In genomic region chr10:102919992-102920736, GRCh38 we compare ENCODE assay signal across 9 cellular contexts. TPM values are rescaled to one million over a fixed set of nuclear protein-coding genes. Genes with fewer than 3 reads are reported as not detected.
A peak's percentile ranks its signal among the peaks of the same experiment; 100 is the strongest.
DNase-seq lines count a peak whose midpoint lies in the region; ATAC-seq and TF ChIP-seq lines count a peak whose summit lies in the region.
"Had no signal": no experiment of that assay in that cellular context is flagged by ENCODE, and none has a peak within 500 bp of the region (broad histone marks: within the 10 kb centered on the region; RNA-seq: fewer than 3 reads in every experiment).

No MANE protein-coding gene starts in this region.

- peaks cover 19% of the 10 kb centered on the region for H3K4me1 ChIP-seq in A673 (ENCODE audit: insufficient read depth, low read length, poor library complexity, severe bottlenecking)
- H3K4me1 ChIP-seq in mucosa of rectum (ENCODE audit: control insufficient read depth in 2 of 2, insufficient read depth in 2 of 2, low read length in 2 of 2), result peaks cover 23 to 37% of the 10 kb centered on the region in 2 donors

- H3K4me3 ChIP-seq in A673 (ENCODE audit: low read depth, low read length, poor library complexity, severe bottlenecking) (peak overlapping the region; percentile 6), HFF-Myc (replicated peaks; ENCODE audit: low read depth, low read length) (peak overlapping the region; percentile 73), cardiac fibroblast (replicated peaks in 1 of 2; ENCODE audit: low read depth in 2 of 2, low read length in 2 of 2) (peak overlapping the region; percentile 89 to 99), mucosa of rectum (ENCODE audit: low read length in 2 of 2) (peak overlapping the region; percentile 91 to 97), WERI-Rb-1 (ENCODE audit: low read depth, low read length) (no peak overlapping the region)

- H3K9ac ChIP-seq in mucosa of rectum (ENCODE audit: low read depth in 1 of 2, low read length in 2 of 2), result peak overlapping the region in 1 of 2 donors; percentile 86

- H3K9me3 ChIP-seq in A673 (ENCODE audit: low read depth, low read length, poor library complexity, severe bottlenecking) (no peaks in the 10 kb centered on the region), mucosa of rectum (ENCODE audit: control insufficient read depth in 2 of 2, low read length in 2 of 2) (no peaks in the 10 kb centered on the region), WERI-Rb-1 (ENCODE audit: severe bottlenecking) (no peaks in the 10 kb centered on the region)

- no peak overlapping the region for H3K27ac ChIP-seq in A673 (ENCODE audit: low read depth, low read length, poor library complexity, severe bottlenecking)
- peak overlapping the region in 1 of 2 donors; percentile 4 for H3K27ac ChIP-seq in mucosa of rectum (ENCODE audit: low read depth in 2 of 2, low read length in 2 of 2)
- H3K27ac ChIP-seq in WERI-Rb-1, result no peak overlapping the region

- no peak for ATAC-seq in HG03442 (IDR thresholded peaks at IDR 0.05; ENCODE audit: unreplicated experiment)
- ATAC-seq in HG02938 (IDR thresholded peaks at IDR 0.05; ENCODE audit: unreplicated experiment), result no peak

- H3K36me3 ChIP-seq in A673 (ENCODE audit: insufficient read depth, low read length, poor library complexity, severe bottlenecking) (no peaks in the 10 kb centered on the region), mucosa of rectum (ENCODE audit: control insufficient read depth in 2 of 2, insufficient read depth in 2 of 2, low read length in 2 of 2) (peaks cover 0 to 2% of the 10 kb centered on the region in 2 donors), WERI-Rb-1 (no peaks in the 10 kb centered on the region)

- TF ChIP-seq CTCF in A673 (conservative IDR thresholded peaks at IDR 0.05; ENCODE audit: low read depth, low read length), result no peak
- no peak for TF ChIP-seq CTCF in HFF-Myc (IDR thresholded peaks at IDR 0.05; ENCODE audit: low read depth, low read length, missing control alignments)
- no peak for TF ChIP-seq CTCF in cardiac fibroblast (IDR thresholded peaks at IDR 0.05; ENCODE audit: low read depth, low read length)
- TF ChIP-seq CTCF in WERI-Rb-1 (IDR thresholded peaks at IDR 0.05; ENCODE audit: low read depth, low read length), result no peak

- TSS peak; percentile 25 for BruUV-seq in A673 (replicated peaks; lab: Mats Ljungman, UMichigan)

- CTCF ChIA-PET in A673 (lab: Charles Lee), result no interaction called here

- intact Hi-C loops in A673 (cut with micrococcal nuclease; ENCODE audit: unreplicated experiment), result loop anchor here (5.0 kb wide), 1 partner anchor 562 kb away; no protein-coding TSS in a partner anchor

- POLR2A ChIA-PET in A673 (lab: Charles Lee; ENCODE audit: low non-redundant PET), result no interaction called here

- DNase-seq in A673 (ENCODE audit: low spot score) (no peak), HFF-Myc (ENCODE audit: extremely low read depth, low read depth) (no peak), cardiac fibroblast (ENCODE audit: low read depth in 2 of 2) (no peak), H4 (ENCODE audit: low spot score) (no peak), WERI-Rb-1 (no peak)
- DNase-seq: NCI-H2029 had no signal

- H3K27me3 ChIP-seq in A673 (replicated peaks; ENCODE audit: insufficient read depth, low read depth, low read length, poor library complexity) (no peaks in the 10 kb centered on the region), mucosa of rectum (ENCODE audit: control insufficient read depth in 2 of 2, insufficient read depth in 2 of 2, low read length in 2 of 2) (peaks cover 0 to 3% of the 10 kb centered on the region in 2 donors), WERI-Rb-1 (ENCODE audit: insufficient read depth, low read depth, severe bottlenecking) (no peaks in the 10 kb centered on the region)

RNA-seq across cellular contexts. Expression of gene CNNM2, which starts 2.1 kb away (rescaled TPM):
- total RNA-seq in A673 (2021), result 4.8 and 5.6 TPM in 2 replicates
- total RNA-seq in H4 (2014; rRNA removed; shearing (Covaris generic)), result 3.4 and 4.1 TPM in 2 replicates

RNA-seq across cellular contexts. Expression of gene AS3MT, which starts 50.9 kb away (rescaled TPM):
- total RNA-seq in A673 (2021), result 4.8 and 5.2 TPM in 2 replicates
- total RNA-seq in H4 (2014; rRNA removed; shearing (Covaris generic)), result not detected in 2 replicates
